In genomic region chr1:207282496-207283380, GRCh38 we compare ENCODE assay signal across 10 cellular contexts. TPM values are rescaled to one million over a fixed set of nuclear protein-coding genes. Genes with fewer than 3 reads are reported as not detected.
DNase-seq lines count a peak whose midpoint lies in the region; ATAC-seq, FAIRE-seq and TF ChIP-seq lines count a peak whose summit lies in the region.
"Had no signal": no experiment of that assay in that cellular context is flagged by ENCODE, and none has a peak within 500 bp of the region (broad histone marks: within the 10 kb centered on the region; RNA-seq: fewer than 3 reads in every experiment).

No MANE protein-coding gene starts in this region.

- H3K4ac ChIP-seq in mesenchymal stem cell (ENCODE audit: low read depth in 1 of 2, low read length in 2 of 2), result no peak overlapping the region

- no peak overlapping the region for H4K8ac ChIP-seq in mesenchymal stem cell (ENCODE audit: low read length)

- no peaks in the 10 kb centered on the region for H3K36me3 ChIP-seq in K562 (ENCODE audit: control insufficient read depth, insufficient read depth, low read length)
- H3K36me3 ChIP-seq in mesenchymal stem cell (ENCODE audit: control insufficient read depth in 1 of 2, insufficient read depth in 2 of 2, low read depth in 1 of 2, low read length in 2 of 2), result no peaks in the 10 kb centered on the region

- no peak overlapping the region for H3K14ac ChIP-seq in mesenchymal stem cell (ENCODE audit: low read length in 2 of 2)

- intact Hi-C loops in K562 (cut with micrococcal nuclease), result no loop called here

- H4K91ac ChIP-seq in mesenchymal stem cell (ENCODE audit: low read length), result no peak overlapping the region

- no peak overlapping the region for H2AFZ ChIP-seq in K562 (ENCODE audit: low read depth, low read length)
- no peak overlapping the region for H2AFZ ChIP-seq in mesenchymal stem cell (ENCODE audit: low read depth, low read length)

- POLR2A ChIA-PET in K562 (lab: Yijun Ruan, JAX), result interaction anchor here (0.6 to 1.1 kb wide), 3 partner anchors 24 to 40 kb away, joined by 3 read pairs; no protein-coding TSS in a partner anchor

- no peaks in the 10 kb centered on the region for H3K9me1 ChIP-seq in K562 (ENCODE audit: control insufficient read depth, insufficient read depth, low read length)

- no peaks in the 10 kb centered on the region for H3K27me3 ChIP-seq in K562 (ENCODE audit: control insufficient read depth in 2 of 2, insufficient read depth in 2 of 2, low read length in 2 of 2)
- H3K27me3 ChIP-seq in mesenchymal stem cell (ENCODE audit: control insufficient read depth in 1 of 2, insufficient read depth in 1 of 2, low read length in 2 of 2), result no peaks in the 10 kb centered on the region

- no peak overlapping the region for H3K9ac ChIP-seq in K562 (ENCODE audit: insufficient read depth in 1 of 2, low read depth in 2 of 2, low read length in 2 of 2)
- H3K9ac ChIP-seq in mesenchymal stem cell (ENCODE audit: low read length), result no peak overlapping the region

- H3K79me1 ChIP-seq in mesenchymal stem cell (replicated peaks; ENCODE audit: low read length, poor library complexity, severe bottlenecking), result no peaks in the 10 kb centered on the region

- no peaks in the 10 kb centered on the region for H3K9me3 ChIP-seq in K562 (replicated peaks; ENCODE audit: control insufficient read depth, insufficient read depth, low read depth, low read length)
- H3K9me3 ChIP-seq in mesenchymal stem cell (ENCODE audit: control insufficient read depth, low read length), result no peaks in the 10 kb centered on the region

- WGBS in K562 (ENCODE audit: insufficient coverage, low coverage, missing lambda C conversion rate), result 32% methylated on average over 2 of the region's 2 CpGs
- 37% methylated on average over 2 of the region's 2 CpGs for WGBS in mesenchymal stem cell

- no peaks in the 10 kb centered on the region for H4K20me1 ChIP-seq in K562 (replicated peaks; ENCODE audit: control insufficient read depth, insufficient read depth, low read length)

- FAIRE-seq in K562 (lab: Jason Lieb, UNC) (no peak), D721Med (lab: Jason Lieb, UNC) (no peak)

- no peak overlapping the region for H2BK12ac ChIP-seq in mesenchymal stem cell (ENCODE audit: low read length in 2 of 2)

- H3K18ac ChIP-seq in mesenchymal stem cell (ENCODE audit: low read depth in 1 of 2, low read length in 2 of 2), result no peak overlapping the region

- no peak overlapping the region for H3K23ac ChIP-seq in mesenchymal stem cell (ENCODE audit: low read length in 2 of 2)

- CTCF ChIA-PET in K562 (lab: Yijun Ruan, JAX; ENCODE audit: low intra/inter-chr PET ratio), result no interaction called here

- TF ChIP-seq RAD21 in K562 (CRISPR knock-in tag; conservative IDR thresholded peaks at IDR 0.05 in 1 of 2, IDR thresholded peaks at IDR 0.05 in 1 of 2), result no peak

- no peak for TF ChIP-seq EP300 in K562 (IDR thresholded peaks at IDR 0.05; ENCODE audit: low read length)

- H2BK120ac ChIP-seq in mesenchymal stem cell (ENCODE audit: low read depth, low read length), result no peak overlapping the region

- H3K4me3 ChIP-seq in K562 (no peak overlapping the region), mesenchymal stem cell (ENCODE audit: insufficient read depth in 1 of 2, low read depth in 1 of 2, low read length in 2 of 2) (no peak overlapping the region)

- H2BK5ac ChIP-seq in mesenchymal stem cell (ENCODE audit: low read depth, low read length, poor library complexity, severe bottlenecking), result no peak overlapping the region

- DNase-seq in A172 (ENCODE audit: low spot score) (peak; percentile 64), EL (peak; percentile 24), K562 (ENCODE audit: extremely low read depth in 1 of 4, low spot score in 3 of 4) (no peak), mesenchymal stem cell (peak; percentile 29), cerebellar nuclear complex (lab: John Stamatoyannopoulos, UW) (no peak), NCI-H187 (lab: John Stamatoyannopoulos, UW) (no peak), D721Med (ENCODE audit: insufficient read length, low spot score) (no peak), AG08395 (ENCODE audit: low spot score) (no peak)
- DNase-seq: activated CD8-positive, alpha-beta memory T cell treated with anti-CD3 and anti-CD28 coated beads, Interleukin-2, amount 50 U/mL, for 48 hours; effector CD4-positive, alpha-beta T cell had no signal

- no peaks in the 10 kb centered on the region for H3K79me2 ChIP-seq in K562 (ENCODE audit: control insufficient read depth, insufficient read depth, low read length)

- ATAC-seq in K562, result no peak

- no peak for TF ChIP-seq POLR2A in K562 (conservative IDR thresholded peaks at IDR 0.05)

- peaks cover 0 to 1% of the 10 kb centered on the region in 2 experiments; a peak in 1 of 5 replicates for H3K4me1 ChIP-seq in K562 (replicated peaks in 1 of 2; ENCODE audit: control insufficient read depth in 2 of 2, insufficient read depth in 2 of 2, low read length in 2 of 2)
- peaks cover 5% of the 10 kb centered on the region for H3K4me1 ChIP-seq in mesenchymal stem cell (ENCODE audit: control insufficient read depth, insufficient read depth, low read depth, low read length)

- H3K27ac ChIP-seq in K562 (ENCODE audit: extremely low read depth, low read depth, low read length) (no peak overlapping the region), mesenchymal stem cell (ENCODE audit: low read length, poor library complexity, severe bottlenecking) (peak overlapping the region; percentile 93)

- no peak overlapping the region for H3K4me2 ChIP-seq in K562 (ENCODE audit: insufficient read depth, low read length)
- H3K4me2 ChIP-seq in mesenchymal stem cell (ENCODE audit: low read length, poor library complexity, severe bottlenecking), result no peak overlapping the region

- BruUV-seq in K562 (replicated peaks; lab: Mats Ljungman, UMichigan), result no TSS peak

- in situ Hi-C loops in K562 (cut with MboI), result no loop called here

- peak overlapping the region; percentile 70 for H2AK5ac ChIP-seq in mesenchymal stem cell (ENCODE audit: low read length, severe bottlenecking)

- TF ChIP-seq CTCF in K562 (IDR thresholded peaks at IDR 0.05 in 2 of 3, conservative IDR thresholded peaks at IDR 0.05 in 1 of 3; ENCODE audit: insufficient read depth in 2 of 3, low read depth in 1 of 3, low read length in 3 of 3), result no peak
- TF ChIP-seq CTCF in D721Med (IDR thresholded peaks at IDR 0.05; ENCODE audit: insufficient read depth, missing control alignments), result no peak

- H2BK15ac ChIP-seq in mesenchymal stem cell (ENCODE audit: low read depth, poor library complexity, severe bottlenecking), result no peak overlapping the region

TF ChIP-seq in K562, 482 proteins besides CTCF, POLR2A, EP300 and RAD21 (continues in another document):
- TF ChIP-seq PRPF4 (IDR thresholded peaks at IDR 0.05; ENCODE audit: insufficient read depth, low read depth, low read length, poor library complexity, severe bottlenecking) (no peak), ZNF586 (CRISPR knock-in tag; conservative IDR thresholded peaks at IDR 0.05) (no peak), KLF6 (CRISPR knock-in tag; IDR thresholded peaks at IDR 0.05; ENCODE audit: borderline replicate concordance) (peak; percentile 40; the same call in 1 of the 2 replicates), PHTF2 (CRISPR knock-in tag; IDR thresholded peaks at IDR 0.05) (no peak), HEY1 (CRISPR knock-in tag; IDR thresholded peaks at IDR 0.05; ENCODE audit: borderline replicate concordance) (no peak), ZNF584 (CRISPR knock-in tag; IDR thresholded peaks at IDR 0.05; ENCODE audit: low read depth) (peak; percentile 26; the same call in 1 of the 2 replicates), HES1 (IDR thresholded peaks at IDR 0.05; ENCODE audit: low read depth) (no peak), GABPA (tag; conservative IDR thresholded peaks at IDR 0.05; ENCODE audit: low read depth) (peak; percentile 29; the same call in 1 of the 2 replicates), TFE3 (CRISPR knock-in tag; IDR thresholded peaks at IDR 0.05) (no peak)

RNA-seq across cellular contexts. Expression of gene CD55, which starts 38.7 kb away (rescaled TPM):
- 60.4 and 69.8 TPM in 2 replicates for total RNA-seq in A172 (2014; rRNA removed; shearing (Covaris generic))
- 122 and 219 TPM in 2 replicates for total RNA-seq in K562 (2011; cell fraction: chromatin; rRNA removed; ENCODE audit: low replicate concordance)
- total RNA-seq in K562 (2011; cell fraction: nucleolus; rRNA removed), result 126 and 131 TPM in 2 replicates
- total RNA-seq in K562 (2011; cell fraction: nucleoplasm; rRNA removed), result 167 and 170 TPM in 2 replicates
- total RNA-seq in K562 (2014; rRNA removed) (98.4 and 112 TPM in 2 replicates), K562 (2014; rRNA removed; fragmentation: Illumina TruSeq; extraction: Trizol) (96.2 and 124 TPM in 2 replicates), K562 (2015; rRNA removed; fragmentation: Illumina TruSeq; extraction: Trizol) (81.5 and 84.0 TPM in 2 replicates), K562 (2021) (96.0 and 104 TPM in 2 replicates)
- polyA plus RNA-seq in K562 (2011; rRNA removed) (137 and 150 TPM in 2 replicates), K562 (2014; fragmentation: Illumina TruSeq; extraction: Trizol) (94.8 and 144 TPM in 2 replicates), K562 (2014; fragmentation: Nextera tagmentation; extraction: Ambion mirVana) (10 to 100 TPM; 17.7 to 29.4 TPM), K562 (2014; rRNA removed) (97.0 and 98.6 TPM in 2 replicates)
- polyA plus RNA-seq in K562 (2011; cell fraction: cytosol; rRNA removed), result 53.0 and 98.2 TPM in 2 replicates
- polyA plus RNA-seq in K562 (2011; cell fraction: nucleus; rRNA removed), result 69.4 and 92.8 TPM in 2 replicates
- 72.7 and 169 TPM in 2 replicates for polyA plus RNA-seq in K562 (2012)
- polyA minus RNA-seq in K562 (2011; rRNA and poly(A)+ RNA removed), result 180 and 193 TPM in 2 replicates
- polyA minus RNA-seq in K562 (2011; cell fraction: cytosol; rRNA and poly(A)+ RNA removed), result 46.6 and 55.4 TPM in 2 replicates
- 97.5 and 128 TPM in 2 replicates for polyA minus RNA-seq in K562 (2011; cell fraction: nucleus; rRNA and poly(A)+ RNA removed)
- 11.8 TPM for polyA plus RNA-seq in mesenchymal stem cell (2013, experiment 1 of 2)
- 12.3 TPM for polyA plus RNA-seq in mesenchymal stem cell (2013, experiment 2 of 2)

Comparison
In these comparisons a context has a peak if more than half of its experiments do, and no peak if none do; other contexts are left out.
1. DNase-seq: peak in A172 (single experiment), EL (single experiment) and mesenchymal stem cell (single experiment); none in K562 (0 of 4), cerebellar nuclear complex (0 of 2), NCI-H187 (0 of 2), D721Med (single experiment) and AG08395 (single experiment).